In the genomic region with DNA sequence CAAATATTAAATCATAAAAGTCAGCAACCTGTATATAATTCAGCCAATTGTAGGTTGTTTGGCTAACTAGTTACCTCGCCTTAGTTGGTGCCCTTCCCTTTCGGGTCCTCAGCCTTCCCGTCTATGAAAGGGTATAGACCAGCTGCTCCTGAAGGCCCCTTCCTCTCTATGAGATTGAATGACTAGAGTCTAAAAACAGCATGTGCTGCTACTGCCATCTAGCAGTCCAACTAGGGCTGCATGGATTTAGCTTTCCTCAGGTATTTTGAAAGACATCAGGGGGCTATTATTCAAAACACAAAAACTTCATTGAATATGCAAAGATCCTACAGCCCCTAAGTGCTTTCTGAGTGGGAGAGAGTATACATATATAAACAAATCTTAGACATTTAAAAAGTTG, we compare ENCODE assay signal across 1 cellular context.
TF ChIP-seq lines count a peak whose summit lies in the region.

No MANE protein-coding gene starts in this region.

TF ChIP-seq in Ishikawa, 13 proteins besides CTCF, POLR2A, EP300 and RAD21 (continued from another document):
- no peak for TF ChIP-seq NFIC (IDR thresholded peaks at IDR 0.05)
- no peak for TF ChIP-seq ZBTB7A (IDR thresholded peaks at IDR 0.05; ENCODE audit: low read depth)
- TF ChIP-seq YY1 (IDR thresholded peaks at IDR 0.05; ENCODE audit: low read depth): no peak
